ENCODE assay signal across 19 cellular contexts in genomic region chr2:122514451-122514996, GRCh38.
A peak's percentile ranks its signal among the peaks of the same experiment; 100 is the strongest.
DNase-seq lines count a peak whose midpoint lies in the region; ATAC-seq and TF ChIP-seq lines count a peak whose summit lies in the region.
"Had no signal": no experiment of that assay in that cellular context is flagged by ENCODE, and none has a peak within 500 bp of the region (broad histone marks: within the 10 kb centered on the region; RNA-seq: fewer than 3 reads in every experiment).

No MANE protein-coding gene starts in this region.

- no peak overlapping the region for H2AFZ ChIP-seq in PC-9

- H3K27me3 ChIP-seq in esophagus muscularis mucosa = no peaks in the 10 kb centered on the region
- H3K27me3 ChIP-seq in PC-9 (ENCODE audit: insufficient read depth, low read depth) = no peaks in the 10 kb centered on the region
- H3K27me3 ChIP-seq: esophagus squamous epithelium, stomach had no signal

- ATAC-seq in GM19324 (IDR thresholded peaks at IDR 0.05; ENCODE audit: low FRiP score, unreplicated experiment) = no peak
- ATAC-seq: activated CD4-positive, CD25-positive, alpha-beta regulatory T cell treated with anti-CD3 and anti-CD28 coated beads, Interleukin-2, amount 50 U/mL, for 24 hours; left colon had no signal

- H3K79me2 ChIP-seq in PC-9 (ENCODE audit: low read depth) = no peaks in the 10 kb centered on the region

- no TSS peak for BruUV-seq in PC-9 (replicated peaks; lab: Mats Ljungman, UMichigan)

- TF ChIP-seq CTCF in esophagus muscularis mucosa (IDR thresholded peaks at IDR 0.05) (no peak), PC-9 (conservative IDR thresholded peaks at IDR 0.05) (no peak)

- H3K4me2 ChIP-seq in PC-9 = no peak overlapping the region

- H3K9me3 ChIP-seq in esophagus muscularis mucosa = no peaks in the 10 kb centered on the region
- 0 out of 2 replicates have a peak, but pooled peaks cover 3% of the 10 kb centered on the region for H3K9me3 ChIP-seq in PC-9 (ENCODE audit: insufficient read depth, low read depth)
- H3K9me3 ChIP-seq: esophagus squamous epithelium, stomach had no signal

- POLR2A ChIA-PET in PC-9 (lab: Charles Lee; ENCODE audit: unreplicated experiment) = no interaction called here

- DNase-seq in NCI-H2107 treated with DMSO at 0.1 percent for 48 hours (lab: John Stamatoyannopoulos, UW; ENCODE audit: unreplicated experiment) (peak; percentile 10), NCI-H2107 (lab: John Stamatoyannopoulos, UW) (no peak), NCI-H345 (lab: John Stamatoyannopoulos, UW) (peak; percentile 56), esophagus muscularis mucosa (ENCODE audit: extremely low spot score) (peak; percentile 45), PC-9 (no peak), RPMI8226 (no peak), NCI-H128 (lab: John Stamatoyannopoulos, UW; ENCODE audit: unreplicated experiment) (no peak)
- DNase-seq: dermis blood vessel endothelial cell; esophagus squamous epithelium; hypothalamus; left colon; NCI-H1105 treated with DMSO at 0.1 percent for 48 hours; NCI-H526 treated with DMSO at 0.1 percent for 48 hours; stimulated activated CD4-positive, alpha-beta T cell treated with anti-CD3 and anti-CD28 coated beads, Interleukin-12 subunit alpha, Interleukin-12 subunit beta, amount 100 ng/mL, for 4 hours; stomach had no signal

- intact Hi-C loops in esophagus muscularis mucosa (cut with DNase I) = no loop called here
- intact Hi-C loops in PC-9 (cut with micrococcal nuclease; ENCODE audit: unreplicated experiment) = no loop called here

- H3K27ac ChIP-seq in esophagus muscularis mucosa (replicated peaks in 1 of 4) (no peak overlapping the region), PC-9 (no peak overlapping the region)
- H3K27ac ChIP-seq: 22Rv1, esophagus squamous epithelium, RWPE1, stomach had no signal

- no peak for TF ChIP-seq EP300 in esophagus muscularis mucosa (IDR thresholded peaks at IDR 0.05)

- no peaks in the 10 kb centered on the region for H3F3A ChIP-seq in PC-9 (ENCODE audit: insufficient read depth, low read depth)

- CTCF ChIA-PET in PC-9 (lab: Charles Lee) = no interaction called here

- no peak for TF ChIP-seq POLR2A in esophagus muscularis mucosa (IDR thresholded peaks at IDR 0.05; ENCODE audit: low read depth)

- WGBS in esophagus muscularis mucosa = 81% methylated on average over 7 of the region's 7 CpGs

- H3K4me3 ChIP-seq in esophagus muscularis mucosa = no peak overlapping the region
- no peak overlapping the region for H3K4me3 ChIP-seq in PC-9
- H3K4me3 ChIP-seq: esophagus squamous epithelium, stomach had no signal

- no peaks in the 10 kb centered on the region for H4K20me1 ChIP-seq in PC-9 (ENCODE audit: insufficient read depth)

- H3K4me1 ChIP-seq in esophagus muscularis mucosa = peaks cover 0 to 16% (median 0%) of the 10 kb centered on the region in 4 donors
- H3K4me1 ChIP-seq in PC-9 (replicated peaks; ENCODE audit: insufficient read depth) = no peaks in the 10 kb centered on the region
- H3K4me1 ChIP-seq: esophagus squamous epithelium, stomach had no signal

- no peaks in the 10 kb centered on the region for H3K9me2 ChIP-seq in PC-9 (ENCODE audit: insufficient read depth)

- H3K36me3 ChIP-seq in esophagus muscularis mucosa = no peaks in the 10 kb centered on the region
- H3K36me3 ChIP-seq in PC-9 (ENCODE audit: low read depth) = no peaks in the 10 kb centered on the region
- H3K36me3 ChIP-seq: esophagus squamous epithelium, stomach had no signal

Comparison
In these comparisons a context has a peak if more than half of its experiments do, and no peak if none do; other contexts are left out.
1. DNase-seq: peak in NCI-H2107 treated with DMSO at 0.1 percent for 48 hours (single experiment), NCI-H345 (single experiment) and esophagus muscularis mucosa (single experiment); none in NCI-H2107 (single experiment), PC-9 (0 of 2), RPMI8226 (single experiment) and NCI-H128 (single experiment).